In the genomic region with DNA sequence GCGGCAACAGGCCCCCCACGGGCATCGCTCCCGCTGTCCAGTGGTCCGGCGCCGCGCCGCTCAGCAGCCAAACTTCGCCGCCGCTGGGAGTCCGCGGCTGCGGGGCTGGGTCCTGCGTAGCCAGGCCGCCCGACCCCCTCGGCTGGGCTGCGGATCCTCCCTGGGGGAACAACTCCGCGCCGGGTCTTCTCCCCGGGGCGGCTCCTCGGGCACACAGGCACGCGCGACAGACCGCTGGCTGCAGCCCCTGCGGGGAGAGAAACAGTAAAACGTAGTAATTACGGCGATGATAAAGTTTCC, we compare ENCODE assay signal across 8 cellular contexts. TPM values are rescaled to one million over a fixed set of nuclear protein-coding genes. Genes with fewer than 3 reads are reported as not detected.
DNase-seq lines count a peak whose midpoint lies in the region; ATAC-seq and TF ChIP-seq lines count a peak whose summit lies in the region.

No MANE protein-coding gene starts in this region.

- H3K4me1 ChIP-seq in liver (ENCODE audit: control insufficient read depth in 4 of 4, insufficient read depth in 4 of 4, low read length in 3 of 4) (peaks cover 4 to 28% (median 17%) of the 10 kb centered on the region in 4 donors), transverse colon (peaks cover 5 to 40% (median 33%) of the 10 kb centered on the region in 4 donors)

- H3K27me3 ChIP-seq in liver (ENCODE audit: control insufficient read depth in 4 of 4, insufficient read depth in 4 of 4, low read length in 3 of 4) (no peaks in the 10 kb centered on the region), transverse colon (no peaks in the 10 kb centered on the region)

- TF ChIP-seq CTCF in brain (conservative IDR thresholded peaks at IDR 0.05) (no peak), liver (IDR thresholded peaks at IDR 0.05; ENCODE audit: low read depth, low read length, missing input control) (no peak), transverse colon (IDR thresholded peaks at IDR 0.05) (no peak)

- H3K27ac Mint-ChIP-seq in activated T-cell treated with anti-CD3 and anti-CD28 coated beads, Interleukin-2, amount 50 U/mL, for 72 hours = peak overlapping the region; percentile 38
- H3K27ac Mint-ChIP-seq in brain = no peak overlapping the region

- H3K4me1 Mint-ChIP-seq in activated T-cell treated with anti-CD3 and anti-CD28 coated beads, Interleukin-2, amount 50 U/mL, for 72 hours (ENCODE audit: low read depth) = peaks cover 69% of the 10 kb centered on the region
- peaks cover 37% of the 10 kb centered on the region for H3K4me1 Mint-ChIP-seq in brain

- no peak for TF ChIP-seq POLR2A in transverse colon (IDR thresholded peaks at IDR 0.05)

- H3K9me3 Mint-ChIP-seq in activated T-cell treated with anti-CD3 and anti-CD28 coated beads, Interleukin-2, amount 50 U/mL, for 72 hours = no peaks in the 10 kb centered on the region
- H3K9me3 Mint-ChIP-seq in brain = peaks cover 0 to 3% (median 0%) of the 10 kb centered on the region in 5 experiments

- ATAC-seq in activated T-cell treated with anti-CD3 and anti-CD28 coated beads, Interleukin-2, amount 50 U/mL, for 72 hours (replicated peaks in 1 of 2) = peak in 1 of 2 donors; percentile 1
- ATAC-seq in HG03378 (IDR thresholded peaks at IDR 0.05; ENCODE audit: unreplicated experiment) = peak; percentile 0

- no peaks in the 10 kb centered on the region for H3K27me3 Mint-ChIP-seq in activated T-cell treated with anti-CD3 and anti-CD28 coated beads, Interleukin-2, amount 50 U/mL, for 72 hours (ENCODE audit: low read depth)
- H3K27me3 Mint-ChIP-seq in brain = peaks cover 21% of the 10 kb centered on the region

- DNase-seq in activated T-cell treated with anti-CD3 and anti-CD28 coated beads, Interleukin-2, amount 50 U/mL, for 72 hours = no peak
- DNase-seq in activated T-cell treated with anti-CD3 and anti-CD28 coated beads for 4 hours (no peak), transverse colon (no peak), NCI-H128 (lab: John Stamatoyannopoulos, UW; ENCODE audit: unreplicated experiment) (no peak), epidermal melanocyte (ENCODE audit: insufficient read length, low spot score) (no peak)

- no peaks in the 10 kb centered on the region for H3K36me3 ChIP-seq in liver (ENCODE audit: control insufficient read depth in 4 of 4, insufficient read depth in 3 of 4, low read depth in 1 of 4, low read length in 3 of 4)
- H3K36me3 ChIP-seq in transverse colon = no peaks in the 10 kb centered on the region

- H3K36me3 Mint-ChIP-seq in activated T-cell treated with anti-CD3 and anti-CD28 coated beads, Interleukin-2, amount 50 U/mL, for 72 hours (ENCODE audit: insufficient read depth in 2 of 2) = peaks cover 6 to 7% of the 10 kb centered on the region in 2 donors
- no peaks in the 10 kb centered on the region for H3K36me3 Mint-ChIP-seq in brain

- peak overlapping the region; percentile 93 to 97 for H3K27ac ChIP-seq in liver (ENCODE audit: low read depth in 1 of 2, low read length in 2 of 2)
- H3K27ac ChIP-seq in transverse colon = peak overlapping the region; percentile 95 to 99 (median 96)

- H3K4me3 Mint-ChIP-seq in activated T-cell treated with anti-CD3 and anti-CD28 coated beads, Interleukin-2, amount 50 U/mL, for 72 hours = peak overlapping the region; percentile 88 to 94
- H3K4me3 Mint-ChIP-seq in brain = peak overlapping the region; percentile 81 to 90 (median 82)

- intact Hi-C loops in transverse colon (cut with DNase I; ENCODE audit: low total_unique reads) = loop anchor here (2.0 to 10.0 kb wide), 2 partner anchors 40 to 204 kb away; no protein-coding TSS in a partner anchor

- H3K9me3 ChIP-seq in liver (ENCODE audit: control insufficient read depth in 4 of 4, low read length in 3 of 4) (no peaks in the 10 kb centered on the region), transverse colon (no peaks in the 10 kb centered on the region)

- under 1% methylated on average over 34 of the region's 34 CpGs for WGBS in liver
- WGBS in transverse colon (ENCODE audit: low coverage in 1 of 2), 2 donors = no CpG with 5 or more reads among the region's 34 CpGs

- peak overlapping the region; percentile 60 to 94 for H3K9ac ChIP-seq in liver (ENCODE audit: low read depth in 1 of 2, low read length in 2 of 2)

- no peak for TF ChIP-seq RAD21 in liver (IDR thresholded peaks at IDR 0.05)

- TF ChIP-seq EP300 in transverse colon (IDR thresholded peaks at IDR 0.05; ENCODE audit: low read depth) = no peak

- H3K4me3 ChIP-seq in liver (ENCODE audit: low read depth in 1 of 3, low read length in 3 of 3) (peak overlapping the region; percentile 89 to 97 (median 96)), transverse colon (peak overlapping the region; percentile 58 to 82 (median 76))

- in situ Hi-C loops in transverse colon (cut with MboI; ENCODE audit: low pct_ligation_motif_present in 1 of 4, low pct_unique_long_range_greater_than_20kb in 1 of 4, low sequenced_read_pairs in 3 of 4) = loop anchor here in 1 of 4 donors (25.0 kb wide), 1 partner anchor 212 kb away; no protein-coding TSS in a partner anchor

TF ChIP-seq in liver, 16 proteins besides CTCF, POLR2A, EP300 and RAD21:
- TF ChIP-seq, protein P1, sequence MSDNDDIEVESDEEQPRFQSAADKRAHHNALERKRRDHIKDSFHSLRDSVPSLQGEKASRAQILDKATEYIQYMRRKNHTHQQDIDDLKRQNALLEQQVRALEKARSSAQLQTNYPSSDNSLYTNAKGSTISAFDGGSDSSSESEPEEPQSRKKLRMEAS (IDR thresholded peaks at IDR 0.05) = no peak
- TF ChIP-seq, protein P2, sequence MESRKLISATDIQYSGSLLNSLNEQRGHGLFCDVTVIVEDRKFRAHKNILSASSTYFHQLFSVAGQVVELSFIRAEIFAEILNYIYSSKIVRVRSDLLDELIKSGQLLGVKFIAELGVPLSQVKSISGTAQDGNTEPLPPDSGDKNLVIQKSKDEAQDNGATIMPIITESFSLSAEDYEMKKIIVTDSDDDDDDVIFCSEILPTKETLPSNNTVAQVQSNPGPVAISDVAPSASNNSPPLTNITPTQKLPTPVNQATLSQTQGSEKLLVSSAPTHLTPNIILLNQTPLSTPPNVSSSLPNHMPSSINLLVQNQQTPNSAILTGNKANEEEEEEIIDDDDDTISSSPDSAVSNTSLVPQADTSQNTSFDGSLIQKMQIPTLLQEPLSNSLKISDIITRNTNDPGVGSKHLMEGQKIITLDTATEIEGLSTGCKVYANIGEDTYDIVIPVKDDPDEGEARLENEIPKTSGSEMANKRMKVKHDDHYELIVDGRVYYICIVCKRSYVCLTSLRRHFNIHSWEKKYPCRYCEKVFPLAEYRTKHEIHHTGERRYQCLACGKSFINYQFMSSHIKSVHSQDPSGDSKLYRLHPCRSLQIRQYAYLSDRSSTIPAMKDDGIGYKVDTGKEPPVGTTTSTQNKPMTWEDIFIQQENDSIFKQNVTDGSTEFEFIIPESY (IDR thresholded peaks at IDR 0.05) = no peak
- no peak for TF ChIP-seq RXRA (IDR thresholded peaks at IDR 0.05)
- TF ChIP-seq SP1 (IDR thresholded peaks at IDR 0.05) = no peak
- TF ChIP-seq NR2F2 (IDR thresholded peaks at IDR 0.05) = no peak
- no peak for TF ChIP-seq TAF1 (conservative IDR thresholded peaks at IDR 0.05)
- no peak for TF ChIP-seq GABPA (IDR thresholded peaks at IDR 0.05 in 1 of 2, conservative IDR thresholded peaks at IDR 0.05 in 1 of 2)
- no peak for TF ChIP-seq YY1 (IDR thresholded peaks at IDR 0.05)
- no peak for TF ChIP-seq HNF4G (IDR thresholded peaks at IDR 0.05)
- TF ChIP-seq HNF4A (conservative IDR thresholded peaks at IDR 0.05) = no peak

RNA-seq across cellular contexts. Expression of a gene that starts 0.6 kb away (rescaled TPM):
- 10 to 100 TPM; 25.2 to 26.6 TPM for total RNA-seq in activated T-cell treated with anti-CD3 and anti-CD28 coated beads, Interleukin-2, amount 50 U/mL, for 72 hours
- polyA plus RNA-seq in brain (ENCODE audit: insufficient read depth, low read depth, low replicate concordance) = 1.5 TPM
- total RNA-seq in liver = 100 to 1,000 TPM; 201 to 209 TPM
- 10 to 100 TPM; 68.2 to 95.5 TPM for polyA plus RNA-seq in liver
- total RNA-seq in transverse colon = 100 to 1,000 TPM in 2 of 4 donors, 10 to 100 TPM in 2; 52.7 to 123 (median 97.1) TPM
